Comparison of ENCODE assay signal across 8 cellular contexts in the genomic region with DNA sequence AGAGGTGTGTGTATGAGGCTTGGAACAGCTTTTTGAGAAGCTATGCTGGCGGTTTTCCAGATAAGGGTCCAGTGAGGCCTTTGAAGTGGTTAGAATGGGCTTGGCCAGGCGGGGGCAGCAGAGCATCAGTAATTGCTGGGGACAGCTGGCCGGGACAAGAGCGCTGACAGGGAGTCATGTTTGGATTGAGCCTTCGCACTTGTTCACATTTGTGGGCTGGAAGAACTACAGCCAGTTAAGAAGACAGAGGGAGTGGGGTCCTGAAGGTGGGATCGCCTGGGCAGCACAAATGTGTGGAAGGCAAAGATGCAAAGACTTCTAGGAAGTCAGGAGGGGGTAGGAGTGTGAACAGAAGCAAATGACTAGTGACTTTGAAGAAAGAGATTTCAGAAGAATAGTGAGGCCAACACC. TPM values are rescaled to one million over a fixed set of nuclear protein-coding genes. Genes with fewer than 3 reads are reported as not detected.
DNase-seq lines count a peak whose midpoint lies in the region; ATAC-seq, FAIRE-seq and TF ChIP-seq lines count a peak whose summit lies in the region.

No MANE protein-coding gene starts in this region.

- no peak for FAIRE-seq in kidney (lab: Jason Lieb, UNC)

- DNase-seq in AG09309 (ENCODE audit: low read depth) (no peak), NCI-H2196 (lab: John Stamatoyannopoulos, UW; ENCODE audit: unreplicated experiment) (peak; percentile 78), mammary epithelial cell (peak; percentile 47), kidney (peak; percentile 90)
- DNase-seq in activated CD4-positive, CD25-positive, alpha-beta regulatory T cell (lab: John Stamatoyannopoulos, UW), result peak; percentile 21 to 61 (median 38)
- peak; percentile 69 for DNase-seq in stimulated activated CD4-positive, alpha-beta T cell treated with anti-CD3 and anti-CD28 coated beads, Interleukin-1b, Interleukin-23, amount 100 ng/mL, for 48 hours

- in situ Hi-C loops in mammary epithelial cell (cut with MboI; ENCODE audit: low sequenced_read_pairs in 2 of 2), result loop anchor here in 1 of 2 donors (10.0 kb wide), 1 partner anchor 730 kb away; no protein-coding TSS in a partner anchor

- no peak overlapping the region for H3K4me2 ChIP-seq in mammary epithelial cell (ENCODE audit: insufficient read depth, low read depth, low read length)

- WGBS in mammary epithelial cell (ENCODE audit: low coverage, missing lambda C conversion rate), result 0% methylated on average over 6 of the region's 6 CpGs

- no peaks in the 10 kb centered on the region for H3K4me1 ChIP-seq in mammary epithelial cell (ENCODE audit: insufficient read depth, low read length)
- no peaks in the 10 kb centered on the region for H3K4me1 ChIP-seq in kidney (ENCODE audit: control insufficient read depth in 1 of 2, insufficient read depth in 1 of 2, low read depth in 1 of 2, low read length in 2 of 2)

- dilution Hi-C loops in mammary epithelial cell (cut with HindIII; ENCODE audit: low sequenced_read_pairs), result no loop called here

- ATAC-seq in GM18870 (IDR thresholded peaks at IDR 0.05; ENCODE audit: unreplicated experiment) (peak; percentile 89), HG03103 (IDR thresholded peaks at IDR 0.05; ENCODE audit: low read depth, unreplicated experiment) (peak; percentile 94)

- H3K79me2 ChIP-seq in mammary epithelial cell (ENCODE audit: insufficient read depth, low read length), result no peaks in the 10 kb centered on the region

- TF ChIP-seq CTCF in AG09309 (IDR thresholded peaks at IDR 0.05; ENCODE audit: control insufficient read depth, insufficient read depth, low read depth, low read length, missing control alignments) (peak; percentile 72), mammary epithelial cell (conservative IDR thresholded peaks at IDR 0.05 in 1 of 2, IDR thresholded peaks at IDR 0.05 in 1 of 2; ENCODE audit: extremely low read depth in 1 of 2, insufficient read depth in 1 of 2, low read depth in 1 of 2, low read length in 2 of 2) (peak; percentile 64 to 83), kidney (IDR thresholded peaks at IDR 0.05; ENCODE audit: borderline replicate concordance, extremely low read depth, insufficient read depth) (peak; percentile 88)

- H3K36me3 ChIP-seq in mammary epithelial cell (ENCODE audit: insufficient read depth, low read length), result no peaks in the 10 kb centered on the region
- H3K36me3 ChIP-seq in kidney (ENCODE audit: control insufficient read depth in 1 of 2, insufficient read depth in 2 of 2, low read length in 2 of 2), result no peaks in the 10 kb centered on the region

- H2AFZ ChIP-seq in mammary epithelial cell (ENCODE audit: low read depth, low read length), result peak overlapping the region; percentile 52

- CTCF ChIA-PET in mammary epithelial cell (lab: Charles Lee; ENCODE audit: low non-redundant PET), result interaction anchor here (0.8 kb wide), 1 partner anchor 40 kb away, joined by 4 read pairs; no protein-coding TSS in a partner anchor

- intact Hi-C loops in mammary epithelial cell (cut with micrococcal nuclease) (loop anchor here (1.0 to 5.0 kb wide), 5 partner anchors 75 to 908 kb away; no protein-coding TSS in a partner anchor), kidney (cut with DNase I) (no loop called here)

- H3K27me3 ChIP-seq in mammary epithelial cell (ENCODE audit: insufficient read depth, low read length), result no peaks in the 10 kb centered on the region

- no peaks in the 10 kb centered on the region for H3K9me3 ChIP-seq in mammary epithelial cell (replicated peaks; ENCODE audit: insufficient read depth, low read length)
- no peaks in the 10 kb centered on the region for H3K9me3 ChIP-seq in kidney (ENCODE audit: control insufficient read depth in 1 of 2, low read length in 2 of 2)

- H3K9ac ChIP-seq in mammary epithelial cell (ENCODE audit: insufficient read depth, low read length), result no peak overlapping the region
- H3K9ac ChIP-seq in kidney (ENCODE audit: low read length in 2 of 2), result no peak overlapping the region

- no peaks in the 10 kb centered on the region for H4K20me1 ChIP-seq in mammary epithelial cell (ENCODE audit: insufficient read depth, low read length)

- H3K4me3 ChIP-seq in AG09309 (ENCODE audit: control insufficient read depth, low read depth, low read length) (no peak overlapping the region), mammary epithelial cell (replicated peaks in 1 of 3; ENCODE audit: insufficient read depth in 1 of 3, low read depth in 2 of 3, low read length in 3 of 3) (no peak overlapping the region), kidney (ENCODE audit: low read length in 2 of 2) (no peak overlapping the region)

- BruUV-seq in mammary epithelial cell (replicated peaks; lab: Mats Ljungman, UMichigan), result no TSS peak

- no peak overlapping the region for H3K27ac ChIP-seq in mammary epithelial cell (ENCODE audit: insufficient read depth, low read depth, low read length)
- no peak overlapping the region for H3K27ac ChIP-seq in kidney (ENCODE audit: low read depth in 2 of 2, low read length in 2 of 2)

RNA-seq across cellular contexts. Expression of gene SDHAF3, which starts 12.8 kb away (rescaled TPM):
- 10 to 100 TPM; 10.0 to 21.6 TPM for total RNA-seq in mammary epithelial cell
- 11.1 TPM for polyA plus RNA-seq in mammary epithelial cell
- 5.5 TPM for polyA minus RNA-seq in mammary epithelial cell
- 17.2 TPM for total RNA-seq in kidney
- 22.2 TPM for polyA plus RNA-seq in kidney (ENCODE audit: insufficient read depth, low read depth, low replicate concordance)
